10 cellular contexts compared by ENCODE assay signal in the genomic region with DNA sequence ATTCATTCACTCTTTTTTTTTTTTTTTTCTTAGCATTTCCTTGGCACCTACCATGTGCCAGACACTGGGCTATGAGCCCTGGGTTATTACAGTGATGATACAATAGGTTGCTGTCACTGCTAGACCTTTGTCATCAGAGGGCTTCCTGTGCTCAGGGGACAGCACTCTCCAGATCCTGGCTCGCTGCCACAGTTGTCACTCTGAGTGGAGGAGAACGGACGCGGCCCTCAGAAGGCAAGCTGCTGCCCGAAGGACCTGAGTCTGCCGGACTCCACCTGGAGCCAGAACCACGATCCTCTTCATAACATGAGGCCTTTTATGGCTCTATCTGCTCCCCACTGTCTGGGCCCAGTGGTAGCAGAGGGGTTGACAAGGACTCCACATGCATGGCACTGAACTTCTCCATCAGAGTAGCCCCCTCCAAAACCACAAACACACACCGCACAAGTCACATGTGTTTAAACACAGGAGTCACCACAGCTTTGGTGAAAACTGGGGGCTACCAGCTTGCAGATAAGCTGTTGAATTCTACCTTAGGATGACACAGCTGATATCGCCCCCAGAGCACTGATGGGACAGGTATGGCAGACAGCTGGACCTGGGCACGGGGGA.
DNase-seq lines count a peak whose midpoint lies in the region; ATAC-seq, FAIRE-seq and TF ChIP-seq lines count a peak whose summit lies in the region.
"Had no signal": no experiment of that assay in that cellular context is flagged by ENCODE, and none has a peak within 500 bp of the region (broad histone marks: within the 10 kb centered on the region; RNA-seq: fewer than 3 reads in every experiment).

No MANE protein-coding gene starts in this region.

- peaks cover 72% of the 10 kb centered on the region for H3K4me1 Mint-ChIP-seq in activated CD8-positive, alpha-beta T cell treated with anti-CD3 and anti-CD28 coated beads for 36 hours (ENCODE audit: low read depth)
- peaks cover 73% of the 10 kb centered on the region for H3K4me1 Mint-ChIP-seq in stimulated activated naive CD8-positive, alpha-beta T cell treated with anti-CD3 and anti-CD28 coated beads, Interleukin-15, amount 100 ng/mL, for 72 hours

- H3K36me3 ChIP-seq in heart right ventricle: no peaks in the 10 kb centered on the region

- H3K36me3 Mint-ChIP-seq in activated CD8-positive, alpha-beta T cell treated with anti-CD3 and anti-CD28 coated beads for 36 hours (ENCODE audit: low read depth): no peaks in the 10 kb centered on the region

- peak overlapping the region; percentile 45 for H3K4me3 Mint-ChIP-seq in activated CD8-positive, alpha-beta T cell treated with anti-CD3 and anti-CD28 coated beads for 36 hours
- peak overlapping the region; percentile 33 to 46 for H3K4me3 Mint-ChIP-seq in stimulated activated naive CD8-positive, alpha-beta T cell treated with anti-CD3 and anti-CD28 coated beads, Interleukin-15, amount 100 ng/mL, for 72 hours

- no peaks in the 10 kb centered on the region for H3K27me3 ChIP-seq in heart right ventricle

- peak overlapping the region in 1 of 10 donors; percentile 59 for H3K27ac ChIP-seq in heart right ventricle

- H3K9me3 Mint-ChIP-seq in activated CD8-positive, alpha-beta T cell treated with anti-CD3 and anti-CD28 coated beads for 36 hours: no peaks in the 10 kb centered on the region
- H3K9me3 Mint-ChIP-seq in stimulated activated naive CD8-positive, alpha-beta T cell treated with anti-CD3 and anti-CD28 coated beads, Interleukin-15, amount 100 ng/mL, for 72 hours: no peaks in the 10 kb centered on the region

- FAIRE-seq in GM12892 (lab: Jason Lieb, UNC): no peak

- TF ChIP-seq CTCF in activated CD8-positive, alpha-beta T cell treated with anti-CD3 and anti-CD28 coated beads for 36 hours (IDR thresholded peaks at IDR 0.05): no peak
- TF ChIP-seq CTCF in heart right ventricle (IDR thresholded peaks at IDR 0.05): no peak

- H3K4me1 ChIP-seq in heart right ventricle: peaks cover 0 to 76% (median 47%) of the 10 kb centered on the region in 9 donors

- WGBS in heart right ventricle, 2 donors: 55 to 74% methylated on average over 10 of the region's 10 CpGs

- POLR2A ChIA-PET in activated CD8-positive, alpha-beta T cell treated with anti-CD3 and anti-CD28 coated beads for 36 hours (lab: Charles Lee): interaction anchor here (2.6 kb wide), 1 partner anchor 15 kb away, joined by 17 read pairs; no protein-coding TSS in a partner anchor

- peak; percentile 25 for DNase-seq in NCI-H2107 (lab: John Stamatoyannopoulos, UW)
- DNase-seq in NCI-H2107 treated with DMSO at 0.1 percent for 48 hours (lab: John Stamatoyannopoulos, UW; ENCODE audit: unreplicated experiment): no peak
- peak; percentile 84 for DNase-seq in activated CD8-positive, alpha-beta T cell treated with anti-CD3 and anti-CD28 coated beads for 36 hours
- DNase-seq in heart right ventricle: peak; percentile 49 to 71
- DNase-seq in stimulated activated naive CD8-positive, alpha-beta T cell treated with anti-CD3 and anti-CD28 coated beads, Interleukin-15, amount 100 ng/mL, for 72 hours: peak; percentile 41 to 71
- no peak for DNase-seq in GM12892 (ENCODE audit: insufficient read length)
- no peak for DNase-seq in erythroblast (lab: John Stamatoyannopoulos, UW)
- DNase-seq: ACHN, NCI-H1048 had no signal

- intact Hi-C loops in activated CD8-positive, alpha-beta T cell treated with anti-CD3 and anti-CD28 coated beads for 36 hours (cut with micrococcal nuclease): loop anchor here (5.0 kb wide), 1 partner anchor 131 kb away; no protein-coding TSS in a partner anchor
- intact Hi-C loops in heart right ventricle (cut with DNase I): loop anchor here in 2 of 10 donors (10.0 kb wide), 2 partner anchors 69 to 199 kb away; a partner anchor contains a TSS

- H3K27me3 Mint-ChIP-seq in activated CD8-positive, alpha-beta T cell treated with anti-CD3 and anti-CD28 coated beads for 36 hours: no peaks in the 10 kb centered on the region
- H3K27me3 Mint-ChIP-seq in stimulated activated naive CD8-positive, alpha-beta T cell treated with anti-CD3 and anti-CD28 coated beads, Interleukin-15, amount 100 ng/mL, for 72 hours: no peaks in the 10 kb centered on the region

- H3K9me3 ChIP-seq in heart right ventricle: no peaks in the 10 kb centered on the region

- CTCF ChIA-PET in activated CD8-positive, alpha-beta T cell treated with anti-CD3 and anti-CD28 coated beads for 36 hours (lab: Charles Lee): interaction anchor here (2.0 to 2.8 kb wide), 3 partner anchors 12 to 20 kb away, joined by 6 to 16 read pairs (median 6); no protein-coding TSS in a partner anchor

- ATAC-seq in activated CD8-positive, alpha-beta T cell treated with anti-CD3 and anti-CD28 coated beads for 36 hours: peak; percentile 70
- peak in 3 of 8 donors; percentile 26 to 47 (median 46) for ATAC-seq in heart right ventricle
- ATAC-seq in stimulated activated naive CD8-positive, alpha-beta T cell treated with anti-CD3 and anti-CD28 coated beads, Interleukin-15, amount 100 ng/mL, for 72 hours: peak; percentile 86
- ATAC-seq in HG03442 (IDR thresholded peaks at IDR 0.05; ENCODE audit: unreplicated experiment): no peak

- H3K4me3 ChIP-seq in heart right ventricle: no peak overlapping the region

- peak overlapping the region; percentile 82 for H3K27ac Mint-ChIP-seq in activated CD8-positive, alpha-beta T cell treated with anti-CD3 and anti-CD28 coated beads for 36 hours
- peak overlapping the region; percentile 5 to 75 for H3K27ac Mint-ChIP-seq in stimulated activated naive CD8-positive, alpha-beta T cell treated with anti-CD3 and anti-CD28 coated beads, Interleukin-15, amount 100 ng/mL, for 72 hours

- TF ChIP-seq POLR2A in GM12892 (IDR thresholded peaks at IDR 0.05; ENCODE audit: low read depth, low read length): no peak
- TF ChIP-seq POLR2A in erythroblast (IDR thresholded peaks at IDR 0.05; ENCODE audit: low read length): no peak

Comparison
In these comparisons a context has a peak if more than half of its experiments do, and no peak if none do; other contexts are left out.
1. DNase-seq: peak in NCI-H2107 (single experiment), activated CD8-positive, alpha-beta T cell treated with anti-CD3 and anti-CD28 coated beads for 36 hours (single experiment), heart right ventricle (2 of 2) and stimulated activated naive CD8-positive, alpha-beta T cell treated with anti-CD3 and anti-CD28 coated beads, Interleukin-15, amount 100 ng/mL, for 72 hours (2 of 2); none in NCI-H2107 treated with DMSO at 0.1 percent for 48 hours (single experiment), GM12892 (single experiment) and erythroblast (0 of 2).